2 cellular contexts compared by ENCODE assay signal in the genomic region with DNA sequence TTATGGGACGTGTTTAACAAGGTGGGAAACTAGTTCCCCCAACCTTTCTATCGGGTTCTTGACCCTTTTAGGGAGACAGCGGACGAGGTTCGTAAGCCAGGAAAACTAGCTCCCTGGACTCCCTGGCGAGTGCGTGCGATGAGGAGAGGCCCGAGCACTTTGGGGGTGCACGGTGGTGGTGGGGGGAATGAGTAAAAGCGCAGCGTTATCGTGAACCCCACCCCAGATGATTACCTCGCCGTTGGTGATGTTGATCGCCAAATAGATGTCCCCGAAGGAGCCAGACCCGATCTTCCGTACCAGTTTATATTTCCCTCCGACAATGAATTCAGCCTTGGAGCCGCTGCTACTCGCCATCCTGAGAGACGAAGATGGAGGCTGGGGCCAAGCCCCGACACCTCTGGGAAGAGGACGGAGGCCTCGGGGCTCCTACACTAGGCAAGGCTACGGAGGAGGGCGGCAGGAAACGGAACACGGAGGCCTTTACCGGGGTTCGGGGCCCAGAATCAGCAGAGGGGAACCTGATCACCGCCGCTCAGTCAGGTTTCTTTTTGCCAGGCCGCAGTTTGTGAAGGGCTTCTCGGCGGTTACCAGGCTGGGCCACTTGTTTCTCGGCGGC.
A peak's percentile ranks its signal among the peaks of the same experiment; 100 is the strongest.
TF ChIP-seq lines count a peak whose summit lies in the region.

No MANE protein-coding gene starts in this region.

TF ChIP-seq in HCT116, 20 proteins besides CTCF, POLR2A, EP300 and RAD21:
- no peak for TF ChIP-seq FOSL1 (IDR thresholded peaks at IDR 0.05; ENCODE audit: low read depth)
- TF ChIP-seq SIN3A (IDR thresholded peaks at IDR 0.05; ENCODE audit: low read depth) = no peak
- no peak for TF ChIP-seq EZH2phosphoT487 (IDR thresholded peaks at IDR 0.05; ENCODE audit: borderline replicate concordance)
- TF ChIP-seq, protein P1, sequence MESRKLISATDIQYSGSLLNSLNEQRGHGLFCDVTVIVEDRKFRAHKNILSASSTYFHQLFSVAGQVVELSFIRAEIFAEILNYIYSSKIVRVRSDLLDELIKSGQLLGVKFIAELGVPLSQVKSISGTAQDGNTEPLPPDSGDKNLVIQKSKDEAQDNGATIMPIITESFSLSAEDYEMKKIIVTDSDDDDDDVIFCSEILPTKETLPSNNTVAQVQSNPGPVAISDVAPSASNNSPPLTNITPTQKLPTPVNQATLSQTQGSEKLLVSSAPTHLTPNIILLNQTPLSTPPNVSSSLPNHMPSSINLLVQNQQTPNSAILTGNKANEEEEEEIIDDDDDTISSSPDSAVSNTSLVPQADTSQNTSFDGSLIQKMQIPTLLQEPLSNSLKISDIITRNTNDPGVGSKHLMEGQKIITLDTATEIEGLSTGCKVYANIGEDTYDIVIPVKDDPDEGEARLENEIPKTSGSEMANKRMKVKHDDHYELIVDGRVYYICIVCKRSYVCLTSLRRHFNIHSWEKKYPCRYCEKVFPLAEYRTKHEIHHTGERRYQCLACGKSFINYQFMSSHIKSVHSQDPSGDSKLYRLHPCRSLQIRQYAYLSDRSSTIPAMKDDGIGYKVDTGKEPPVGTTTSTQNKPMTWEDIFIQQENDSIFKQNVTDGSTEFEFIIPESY (IDR thresholded peaks at IDR 0.05; ENCODE audit: extremely low read depth, insufficient replicate concordance, low read length) = no peak
- TF ChIP-seq CBX3 (IDR thresholded peaks at IDR 0.05; ENCODE audit: low read depth) = no peak
- no peak; the same call in 1 of the 2 replicates for TF ChIP-seq POLR2AphosphoS5 (IDR thresholded peaks at IDR 0.05; ENCODE audit: low read depth, low read length)
- no peak for TF ChIP-seq CEBPB (IDR thresholded peaks at IDR 0.05; ENCODE audit: low read depth)
- TF ChIP-seq, protein P2, sequence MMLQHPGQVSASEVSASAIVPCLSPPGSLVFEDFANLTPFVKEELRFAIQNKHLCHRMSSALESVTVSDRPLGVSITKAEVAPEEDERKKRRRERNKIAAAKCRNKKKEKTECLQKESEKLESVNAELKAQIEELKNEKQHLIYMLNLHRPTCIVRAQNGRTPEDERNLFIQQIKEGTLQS (IDR thresholded peaks at IDR 0.05) = no peak
- no peak for TF ChIP-seq SRF (IDR thresholded peaks at IDR 0.05; ENCODE audit: low read depth)

TF ChIP-seq in H1, 55 proteins besides CTCF, POLR2A, EP300 and RAD21:
- TF ChIP-seq ASH2L (IDR thresholded peaks at IDR 0.05; ENCODE audit: low read length) (peak; percentile 23), CHD1 (IDR thresholded peaks at IDR 0.05; ENCODE audit: low read depth, low read length) (peak; percentile 5; the same call in 1 of the 2 replicates), TEAD4 (IDR thresholded peaks at IDR 0.05; ENCODE audit: low read depth, low read length) (no peak)
